ENCODE assay signal across 8 cellular contexts in genomic region chr2:236177604-236177966, GRCh38. TPM values are rescaled to one million over a fixed set of nuclear protein-coding genes. Genes with fewer than 3 reads are reported as not detected.
A peak's percentile ranks its signal among the peaks of the same experiment; 100 is the strongest.
DNase-seq lines count a peak whose midpoint lies in the region; ATAC-seq and TF ChIP-seq lines count a peak whose summit lies in the region.

No MANE protein-coding gene starts in this region.

- H3K36me3 ChIP-seq in right atrium auricular region (no peaks in the 10 kb centered on the region), smooth muscle cell (ENCODE audit: low read depth) (no peaks in the 10 kb centered on the region)

- H3K9me3 Mint-ChIP-seq in glutamatergic neuron (ENCODE audit: unreplicated experiment) = peaks cover 2% of the 10 kb centered on the region

- peak overlapping the region in 1 of 2 donors; percentile 33 for H3K4me3 ChIP-seq in right atrium auricular region
- H3K4me3 ChIP-seq in smooth muscle cell = peak overlapping the region; percentile 56

- no peaks in the 10 kb centered on the region for H3K9me3 ChIP-seq in right atrium auricular region
- H3K9me3 ChIP-seq in T-helper 17 cell (ENCODE audit: control insufficient read depth, low read length, poor library complexity, severe bottlenecking) = no peaks in the 10 kb centered on the region
- no peaks in the 10 kb centered on the region for H3K9me3 ChIP-seq in smooth muscle cell (replicated peaks; ENCODE audit: low read depth)

- H3K9ac ChIP-seq in smooth muscle cell (ENCODE audit: low read depth) = no peak overlapping the region

- ATAC-seq in Right ventricle myocardium inferior (peak; percentile 44), T-helper 17 cell (peak; percentile 36), HG02759 (IDR thresholded peaks at IDR 0.05; ENCODE audit: unreplicated experiment) (no peak)

- H3K27ac Mint-ChIP-seq in T-helper 17 cell = no peak overlapping the region
- no peak overlapping the region for H3K27ac Mint-ChIP-seq in glutamatergic neuron (ENCODE audit: unreplicated experiment)

- H2AFZ ChIP-seq in smooth muscle cell (ENCODE audit: low read depth) = peak overlapping the region; percentile 91

- intact Hi-C loops in Right ventricle myocardium inferior (cut with DNase I) = no loop called here

- peak overlapping the region; percentile 90 for H3K4me2 ChIP-seq in smooth muscle cell

- peaks cover 23% of the 10 kb centered on the region for H3F3A ChIP-seq in smooth muscle cell (ENCODE audit: low read depth)

- no peak overlapping the region for H3K4me3 Mint-ChIP-seq in T-helper 17 cell
- no peak overlapping the region for H3K4me3 Mint-ChIP-seq in glutamatergic neuron (ENCODE audit: unreplicated experiment)

- H3K4me1 ChIP-seq in right atrium auricular region (peaks cover 0 to 38% of the 10 kb centered on the region in 2 donors), smooth muscle cell (ENCODE audit: low read depth) (peaks cover 26% of the 10 kb centered on the region)

- H3K27me3 Mint-ChIP-seq in T-helper 17 cell = peaks cover 59% of the 10 kb centered on the region
- H3K27me3 Mint-ChIP-seq in glutamatergic neuron (ENCODE audit: unreplicated experiment) = peaks cover 24% of the 10 kb centered on the region

- H3K36me3 Mint-ChIP-seq in T-helper 17 cell (ENCODE audit: low read depth) = no peaks in the 10 kb centered on the region
- H3K36me3 Mint-ChIP-seq in glutamatergic neuron (ENCODE audit: unreplicated experiment) = no peaks in the 10 kb centered on the region

- peak; percentile 63 for DNase-seq in Right ventricle myocardium inferior (ENCODE audit: missing footprints)
- DNase-seq in right atrium auricular region (ENCODE audit: low spot score) = no peak
- DNase-seq in T-helper 17 cell = no peak
- peak; percentile 80 for DNase-seq in glutamatergic neuron
- no peak for DNase-seq in smooth muscle cell (lab: John Stamatoyannopoulos, UW; ENCODE audit: unreplicated experiment)
- no peak for DNase-seq in NCI-H2196 (lab: John Stamatoyannopoulos, UW; ENCODE audit: unreplicated experiment)
- no peak for DNase-seq in Kasumi-1 (lab: John Stamatoyannopoulos, UW)

- whole genome bisulfite sequencing in smooth muscle cell (ENCODE audit: low lambda C conversion rate) = 23% methylated on average over 20 of the region's 20 CpGs

- H3K79me2 ChIP-seq in smooth muscle cell (ENCODE audit: low read depth) = no peaks in the 10 kb centered on the region

- no peak for TF ChIP-seq CTCF in right atrium auricular region (IDR thresholded peaks at IDR 0.05)
- TF ChIP-seq CTCF in glutamatergic neuron (IDR thresholded peaks at IDR 0.05; ENCODE audit: partially characterized antibody, unreplicated experiment) = no peak
- peak; percentile 24 for TF ChIP-seq CTCF in smooth muscle cell (IDR thresholded peaks at IDR 0.05; ENCODE audit: borderline replicate concordance, insufficient read depth, poor library complexity, severe bottlenecking)

- H3K27ac ChIP-seq in right atrium auricular region = no peak overlapping the region
- no peak overlapping the region for H3K27ac ChIP-seq in smooth muscle cell (ENCODE audit: low read depth)

- H4K20me1 ChIP-seq in smooth muscle cell (ENCODE audit: low read depth) = no peaks in the 10 kb centered on the region

- H3K27me3 ChIP-seq in right atrium auricular region = peaks cover 34 to 49% of the 10 kb centered on the region in 2 donors
- H3K27me3 ChIP-seq in smooth muscle cell (ENCODE audit: low read depth) = peaks cover 33% of the 10 kb centered on the region

- H3K4me1 Mint-ChIP-seq in T-helper 17 cell = peaks cover 15% of the 10 kb centered on the region
- peaks cover 9% of the 10 kb centered on the region for H3K4me1 Mint-ChIP-seq in glutamatergic neuron (ENCODE audit: low read depth, unreplicated experiment)

RNA-seq across cellular contexts. Expression of gene GBX2, which starts 9.4 kb away (rescaled TPM):
- total RNA-seq in Right ventricle myocardium inferior = not detected
- not detected for total RNA-seq in right atrium auricular region
- not detected for total RNA-seq in T-helper 17 cell
- total RNA-seq in glutamatergic neuron (ENCODE audit: unreplicated experiment) = 1.2 TPM
- not detected in 2 replicates for total RNA-seq in smooth muscle cell
- polyA plus RNA-seq in smooth muscle cell = 0.27 TPM in 1 of 2 replicates, not detected in the other

Comparison
In these comparisons a context has a peak if more than half of its experiments do, and no peak if none do; other contexts are left out.
1. DNase-seq: peak in Right ventricle myocardium inferior (single experiment) and glutamatergic neuron (single experiment); none in right atrium auricular region (single experiment), T-helper 17 cell (0 of 3), smooth muscle cell (single experiment), NCI-H2196 (single experiment) and Kasumi-1 (0 of 2).